Comparison of ENCODE assay signal across 1 cellular context in the genomic region with DNA sequence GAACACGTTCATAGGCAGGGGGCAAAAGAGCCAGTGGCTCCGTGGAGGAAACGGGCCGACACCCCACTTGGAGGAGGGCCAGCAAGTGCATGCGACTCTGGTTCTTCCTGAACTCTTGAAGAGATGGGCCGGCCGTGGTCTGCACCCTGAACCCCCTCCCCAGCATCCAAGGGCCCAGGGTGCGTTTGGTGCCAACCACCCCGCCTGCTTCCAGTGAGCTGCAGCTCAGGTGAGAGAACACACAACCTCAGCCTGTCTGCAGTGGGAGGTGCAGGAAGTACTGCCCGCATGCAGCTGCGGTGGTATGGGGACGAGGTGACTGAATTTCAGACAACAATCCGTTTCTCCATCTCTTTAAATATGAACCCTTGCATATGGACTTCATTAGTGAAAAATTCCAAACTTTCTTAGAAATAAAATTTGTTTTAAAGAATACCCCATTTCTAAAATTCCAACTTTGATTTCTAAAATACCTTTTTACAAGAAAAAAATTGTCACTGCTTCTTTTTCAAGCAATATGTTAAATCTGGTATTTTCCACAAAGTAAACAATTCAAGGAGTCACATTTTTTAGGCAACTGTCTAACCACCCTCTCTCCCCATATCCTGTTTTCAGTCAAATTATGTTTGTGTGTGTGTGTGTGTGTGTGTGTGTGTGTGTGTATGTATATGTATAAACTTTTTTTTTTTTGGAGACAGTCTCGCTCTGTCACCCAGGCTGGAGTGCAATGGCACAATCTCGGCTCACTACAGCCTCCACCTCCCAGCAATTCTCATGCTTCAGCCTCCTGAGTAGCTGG.
TF ChIP-seq lines count a peak whose summit lies in the region.

No MANE protein-coding gene starts in this region.

TF ChIP-seq in IMR-90, 13 proteins besides CTCF, POLR2A, EP300 and RAD21:
- TF ChIP-seq, protein P1, sequence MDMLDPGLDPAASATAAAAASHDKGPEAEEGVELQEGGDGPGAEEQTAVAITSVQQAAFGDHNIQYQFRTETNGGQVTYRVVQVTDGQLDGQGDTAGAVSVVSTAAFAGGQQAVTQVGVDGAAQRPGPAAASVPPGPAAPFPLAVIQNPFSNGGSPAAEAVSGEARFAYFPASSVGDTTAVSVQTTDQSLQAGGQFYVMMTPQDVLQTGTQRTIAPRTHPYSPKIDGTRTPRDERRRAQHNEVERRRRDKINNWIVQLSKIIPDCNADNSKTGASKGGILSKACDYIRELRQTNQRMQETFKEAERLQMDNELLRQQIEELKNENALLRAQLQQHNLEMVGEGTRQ (IDR thresholded peaks at IDR 0.05; ENCODE audit: low read depth, low read length), result no peak
- TF ChIP-seq MAZ (IDR thresholded peaks at IDR 0.05; ENCODE audit: borderline replicate concordance, low read depth, low read length) (no peak), BHLHE40 (IDR thresholded peaks at IDR 0.05; ENCODE audit: low read depth, low read length) (no peak), CEBPB (IDR thresholded peaks at IDR 0.05; ENCODE audit: low read depth, low read length) (no peak), MXI1 (IDR thresholded peaks at IDR 0.05; ENCODE audit: borderline replicate concordance, low read depth, low read length) (no peak)
